Comparison of ENCODE assay signal across 9 cellular contexts in the genomic region with DNA sequence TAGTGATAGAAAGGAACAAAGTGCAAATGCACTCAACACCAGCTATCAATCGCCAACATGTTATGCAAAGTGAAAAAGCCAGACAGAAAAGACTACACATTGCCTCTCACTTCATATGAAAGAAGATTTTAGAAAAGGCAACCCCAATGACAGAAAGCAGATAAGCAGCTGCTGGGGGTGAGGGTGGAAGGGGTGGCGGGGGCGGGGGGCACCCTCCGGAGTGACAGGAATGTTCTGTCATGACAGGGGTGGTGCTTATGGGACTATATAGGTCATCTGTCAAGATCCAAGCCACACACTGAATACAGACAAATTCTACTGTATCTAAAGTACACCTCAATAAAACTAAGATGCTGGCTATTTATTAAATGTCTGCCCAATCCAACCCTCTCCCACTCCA. TPM values are rescaled to one million over a fixed set of nuclear protein-coding genes. Genes with fewer than 3 reads are reported as not detected.
DNase-seq lines count a peak whose midpoint lies in the region; ATAC-seq and TF ChIP-seq lines count a peak whose summit lies in the region.
"Had no signal": no experiment of that assay in that cellular context is flagged by ENCODE, and none has a peak within 500 bp of the region (broad histone marks: within the 10 kb centered on the region; RNA-seq: fewer than 3 reads in every experiment).

No MANE protein-coding gene starts in this region.

- no peaks in the 10 kb centered on the region for H3K9me3 Mint-ChIP-seq in naive thymus-derived CD4-positive, alpha-beta T cell

- H3K36me3 ChIP-seq in left ventricle myocardium inferior (peaks cover 39% of the 10 kb centered on the region), colonic mucosa (peaks cover 6% of the 10 kb centered on the region), aorta (ENCODE audit: control insufficient read depth in 1 of 2, insufficient read depth in 2 of 2, low read length in 1 of 2) (peaks cover 0 to 4% of the 10 kb centered on the region in 2 donors)
- H3K36me3 ChIP-seq in naive thymus-derived CD4-positive, alpha-beta T cell (ENCODE audit: control insufficient read depth in 2 of 3, insufficient read depth in 3 of 3, low read length in 3 of 3): peaks cover 0 to 66% (median 20%) of the 10 kb centered on the region in 3 experiments

- H3K36me3 Mint-ChIP-seq in naive thymus-derived CD4-positive, alpha-beta T cell: peaks cover 4 to 35% (median 17%) of the 10 kb centered on the region in 5 donors

- POLR2A ChIA-PET in naive thymus-derived CD4-positive, alpha-beta T cell (lab: Charles Lee): interaction anchor here (0.6 to 19.0 kb wide), 4 partner anchors 9 to 87 kb away, joined by 3 to 341 read pairs (median 64); partner anchors contain the start of gene WDR1

- H3K4me1 ChIP-seq in left ventricle myocardium inferior: peaks cover 99% of the 10 kb centered on the region
- peaks cover 22% of the 10 kb centered on the region for H3K4me1 ChIP-seq in colonic mucosa
- H3K4me1 ChIP-seq in naive thymus-derived CD4-positive, alpha-beta T cell (ENCODE audit: control insufficient read depth in 2 of 2, insufficient read depth in 2 of 2, low read length in 2 of 2): peaks cover 79 to 94% of the 10 kb centered on the region in 2 donors
- peaks cover 5 to 24% of the 10 kb centered on the region in 2 donors for H3K4me1 ChIP-seq in aorta (ENCODE audit: control insufficient read depth in 1 of 2, insufficient read depth in 2 of 2, low read length in 2 of 2)

- H3K27me3 ChIP-seq in left ventricle myocardium inferior (ENCODE audit: low read depth) (no peaks in the 10 kb centered on the region), colonic mucosa (no peaks in the 10 kb centered on the region), aorta (ENCODE audit: control insufficient read depth in 1 of 2, insufficient read depth in 2 of 2, low read length in 1 of 2) (no peaks in the 10 kb centered on the region)
- no peaks in the 10 kb centered on the region for H3K27me3 ChIP-seq in naive thymus-derived CD4-positive, alpha-beta T cell (ENCODE audit: control insufficient read depth in 2 of 2, insufficient read depth in 2 of 2, low read length in 2 of 2)

- H3K9ac ChIP-seq in colonic mucosa (ENCODE audit: low read depth in 2 of 2, low read length in 2 of 2): peak overlapping the region in 1 of 2 donors; percentile 35

- DNase-seq in left ventricle myocardium inferior (no peak), Right ventricle myocardium inferior (ENCODE audit: missing footprints) (no peak), colonic mucosa (no peak), aorta (no peak), LoVo (ENCODE audit: low spot score) (no peak), dedifferentiated amniotic fluid mesenchymal stem cell (ENCODE audit: extremely low spot score) (no peak)
- DNase-seq in naive thymus-derived CD4-positive, alpha-beta T cell: no peak
- no peak for DNase-seq in stimulated activated CD4-positive, alpha-beta T cell treated with anti-CD3 and anti-CD28 coated beads, Interleukin-2, amount 100 ng/mL, for 24 hours
- DNase-seq: NCI-H1048 had no signal

- H3K9me3 ChIP-seq in left ventricle myocardium inferior (replicated peaks) (no peaks in the 10 kb centered on the region), colonic mucosa (no peaks in the 10 kb centered on the region), aorta (ENCODE audit: control insufficient read depth, low read length) (no peaks in the 10 kb centered on the region)
- H3K9me3 ChIP-seq in naive thymus-derived CD4-positive, alpha-beta T cell (ENCODE audit: control insufficient read depth in 2 of 3, low read length in 3 of 3): no peaks in the 10 kb centered on the region

- 81 to 85% methylated on average over 4 of the region's 4 CpGs for WGBS in aorta, 2 donors

- CTCF ChIA-PET in naive thymus-derived CD4-positive, alpha-beta T cell (lab: Charles Lee): no interaction called here

- ATAC-seq in Right ventricle myocardium inferior (no peak), aorta (ENCODE audit: low FRiP score) (no peak)
- ATAC-seq in naive thymus-derived CD4-positive, alpha-beta T cell: no peak

- H3K27me3 Mint-ChIP-seq in naive thymus-derived CD4-positive, alpha-beta T cell: no peaks in the 10 kb centered on the region

- TF ChIP-seq CTCF in left ventricle myocardium inferior (IDR thresholded peaks at IDR 0.05; ENCODE audit: borderline replicate concordance): no peak
- no peak for TF ChIP-seq CTCF in colonic mucosa (IDR thresholded peaks at IDR 0.05)

- peak overlapping the region; percentile 57 to 97 (median 67) for H3K4me3 Mint-ChIP-seq in naive thymus-derived CD4-positive, alpha-beta T cell

- H3K4me3 ChIP-seq in left ventricle myocardium inferior (peak overlapping the region; percentile 11), colonic mucosa (no peak overlapping the region), aorta (ENCODE audit: low read length in 2 of 2) (no peak overlapping the region)
- H3K4me3 ChIP-seq in naive thymus-derived CD4-positive, alpha-beta T cell (ENCODE audit: low read length): peak overlapping the region; percentile 27

- H3K27ac ChIP-seq in left ventricle myocardium inferior (replicated peaks) (peak overlapping the region; percentile 76), colonic mucosa (peak overlapping the region; percentile 62), aorta (ENCODE audit: low read depth in 1 of 2, low read length in 2 of 2) (peak overlapping the region; percentile 62 to 74)
- peak overlapping the region; percentile 66 for H3K27ac ChIP-seq in naive thymus-derived CD4-positive, alpha-beta T cell (ENCODE audit: low read depth, low read length)

- peaks cover 88 to 100% (median 98%) of the 10 kb centered on the region in 7 donors for H3K4me1 Mint-ChIP-seq in naive thymus-derived CD4-positive, alpha-beta T cell

- intact Hi-C loops in left ventricle myocardium inferior (cut with micrococcal nuclease): no loop called here
- intact Hi-C loops in Right ventricle myocardium inferior (cut with DNase I): no loop called here
- intact Hi-C loops in colonic mucosa (cut with DNase I): no loop called here
- intact Hi-C loops in naive thymus-derived CD4-positive, alpha-beta T cell (cut with micrococcal nuclease): loop anchor here (1.0 to 5.0 kb wide), 4 partner anchors 9 to 431 kb away; partner anchors contain the start of gene WDR1 (in 1 of the 2)
- intact Hi-C loops in aorta (cut with DNase I): loop anchor here in 1 of 2 donors (1.0 to 2.0 kb wide), 2 partner anchors 10 to 13 kb away; partner anchors contain the start of gene WDR1

- H3K27ac Mint-ChIP-seq in naive thymus-derived CD4-positive, alpha-beta T cell: peak overlapping the region; percentile 73 to 93 (median 89)

RNA-seq across cellular contexts. Expression of gene WDR1, which starts 10.7 kb away (rescaled TPM):
- total RNA-seq in left ventricle myocardium inferior: 157 TPM
- 210 TPM for total RNA-seq in Right ventricle myocardium inferior
- 100 to 1,000 TPM; 437 to 476 TPM for total RNA-seq in colonic mucosa
- 100 to 1,000 TPM; 242 to 470 (median 330) TPM for total RNA-seq in naive thymus-derived CD4-positive, alpha-beta T cell
- polyA plus RNA-seq in naive thymus-derived CD4-positive, alpha-beta T cell: 100 to 1,000 TPM; 268 to 412 TPM
- total RNA-seq in aorta: 100 to 1,000 TPM; 339 to 593 TPM
- 100 to 1,000 TPM; 159 to 207 TPM for polyA plus RNA-seq in aorta

Comparison
In these comparisons a context has a peak if more than half of its experiments do, and no peak if none do; other contexts are left out.
1. H3K4me3 ChIP-seq: peak in left ventricle myocardium inferior (single experiment) and naive thymus-derived CD4-positive, alpha-beta T cell (single experiment); none in colonic mucosa (single experiment) and aorta (0 of 2).
2. intact Hi-C loops: an anchor here in naive thymus-derived CD4-positive, alpha-beta T cell (1.0 to 5.0 kb wide); none called in left ventricle myocardium inferior, Right ventricle myocardium inferior and colonic mucosa.
3. Peak in every context shown above with its lines, with median percentiles within 50 percentile points of each other: H3K27ac ChIP-seq.